In the genomic region with DNA sequence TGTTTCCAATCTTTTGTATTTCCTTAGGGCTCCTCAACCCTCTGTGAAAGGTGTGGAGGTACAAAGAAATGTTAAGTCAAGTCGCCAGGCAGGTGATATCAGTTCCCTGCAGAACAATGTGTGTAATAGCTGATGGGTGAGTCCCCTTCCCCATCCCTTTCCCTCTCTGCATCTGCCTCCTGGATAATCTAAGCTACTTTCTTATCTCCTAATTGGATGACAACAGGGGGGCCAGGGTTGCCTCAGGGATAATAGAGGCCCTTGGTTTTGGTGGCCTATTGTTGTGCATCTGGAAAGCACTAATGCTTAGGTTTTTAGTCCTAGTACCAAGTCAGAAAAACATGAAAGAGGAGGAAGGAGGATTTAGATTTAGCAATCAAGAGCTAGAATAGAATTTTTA, we compare ENCODE assay signal across 20 cellular contexts. TPM values are rescaled to one million over a fixed set of nuclear protein-coding genes. Genes with fewer than 3 reads are reported as not detected.
DNase-seq lines count a peak whose midpoint lies in the region; ATAC-seq and TF ChIP-seq lines count a peak whose summit lies in the region.
"Had no signal": no experiment of that assay in that cellular context is flagged by ENCODE, and none has a peak within 500 bp of the region (broad histone marks: within the 10 kb centered on the region; RNA-seq: fewer than 3 reads in every experiment).

No MANE protein-coding gene starts in this region.

- H3K9me2 ChIP-seq in SK-N-SH (no peaks in the 10 kb centered on the region), GM23338 (ENCODE audit: insufficient read depth) (no peaks in the 10 kb centered on the region)

- H3K4me2 ChIP-seq in SK-N-SH: no peak overlapping the region
- H3K4me2 ChIP-seq in GM23338: no peak overlapping the region
- H3K4me2 ChIP-seq: A549 had no signal

- no peak overlapping the region for H3K9ac ChIP-seq in SK-N-SH
- H3K9ac ChIP-seq: GM23248 had no signal

- WGBS in SK-N-SH (ENCODE audit: low lambda C conversion rate): 21% methylated on average over 1 of the region's 1 CpG

- no peaks in the 10 kb centered on the region for H3K36me3 ChIP-seq in SK-N-SH (replicated peaks in 1 of 2; ENCODE audit: control insufficient read depth in 1 of 2, insufficient read depth in 2 of 2, low read length in 1 of 2)
- no peaks in the 10 kb centered on the region for H3K36me3 ChIP-seq in GM23338 (ENCODE audit: insufficient read depth)
- H3K36me3 ChIP-seq: HAP-1 had no signal

- H3K4me3 ChIP-seq in SK-N-SH (ENCODE audit: low read depth in 2 of 2, low read length in 1 of 2) (no peak overlapping the region), GM23338 (no peak overlapping the region)
- H3K4me3 ChIP-seq: A549, GM23248, HAP-1 had no signal

- no peaks in the 10 kb centered on the region for H3K9me3 ChIP-seq in SK-N-SH
- H3K9me3 ChIP-seq: A549, HAP-1 had no signal

- no peaks in the 10 kb centered on the region for H3F3A ChIP-seq in SK-N-SH (replicated peaks; ENCODE audit: insufficient read depth)
- no peaks in the 10 kb centered on the region for H3F3A ChIP-seq in GM23338 (replicated peaks; ENCODE audit: low read depth)

- POLR2A ChIA-PET in SK-N-SH (lab: Yijun Ruan, JAX): no interaction called here

- no peaks in the 10 kb centered on the region for H3K4me1 Mint-ChIP-seq in GM23338
- H3K4me1 Mint-ChIP-seq: CD4-positive, alpha-beta memory T cell had no signal

- H3K9me3 Mint-ChIP-seq in GM23338: no peaks in the 10 kb centered on the region
- H3K9me3 Mint-ChIP-seq: CD4-positive, alpha-beta memory T cell; HFFc6 had no signal

- H3K27me3 Mint-ChIP-seq in GM23338 (ENCODE audit: insufficient read depth, low read depth, poor library complexity): no peaks in the 10 kb centered on the region

- TF ChIP-seq CTCF in SK-N-SH (IDR thresholded peaks at IDR 0.05) (no peak), GM23338 (conservative IDR thresholded peaks at IDR 0.05; ENCODE audit: low read depth in 2 of 2) (no peak)

- H3K27me3 ChIP-seq in SK-N-SH (ENCODE audit: insufficient read depth) (no peaks in the 10 kb centered on the region; the same call in 1 of the 2 replicates), GM23338 (ENCODE audit: insufficient read depth) (no peaks in the 10 kb centered on the region)

- DNase-seq in ELF-1 (ENCODE audit: low read depth, low spot score) (peak; percentile 59), NCI-H146 treated with DMSO at 0.1 percent for 48 hours (lab: John Stamatoyannopoulos, UW; ENCODE audit: unreplicated experiment) (peak; percentile 76), NCI-H82 treated with DMSO at 0.1 percent for 48 hours (lab: John Stamatoyannopoulos, UW; ENCODE audit: unreplicated experiment) (peak; percentile 92), iPS-NIHi7 (ENCODE audit: extremely low spot score) (peak; percentile 10), AG08396 (ENCODE audit: low spot score) (no peak), SK-N-SH (no peak), GM23338 (ENCODE audit: low spot score) (no peak)
- DNase-seq: 8988T; ACHN; C1 segment of cervical spinal cord; Calu3; CD4-positive, alpha-beta memory T cell; COR-L47; DMS53; DMS79 treated with DMSO at 0.1 percent for 48 hours; GM23248; HFFc6 had no signal

- H3K27ac Mint-ChIP-seq in GM23338: no peak overlapping the region
- H3K27ac Mint-ChIP-seq: CD4-positive, alpha-beta memory T cell; HFFc6 had no signal

- H2AFZ ChIP-seq in SK-N-SH (ENCODE audit: low read depth) (no peak overlapping the region), GM23338 (no peak overlapping the region)
- H2AFZ ChIP-seq: GM23248 had no signal

- CTCF ChIA-PET in SK-N-SH (lab: Yijun Ruan, JAX): interaction anchor here (1.4 kb wide), 1 partner anchor 32 kb away, joined by 5 read pairs; no protein-coding TSS in a partner anchor

- no peak overlapping the region for H3K27ac ChIP-seq in SK-N-SH (ENCODE audit: low read depth in 2 of 2, low read length in 1 of 2)
- no peak overlapping the region for H3K27ac ChIP-seq in GM23338 (ENCODE audit: low read depth)
- H3K27ac ChIP-seq: A549, GM23248 had no signal

- H3K79me2 ChIP-seq in SK-N-SH (ENCODE audit: insufficient read depth) (no peaks in the 10 kb centered on the region), GM23338 (replicated peaks; ENCODE audit: insufficient read depth) (no peaks in the 10 kb centered on the region)

- H3K4me3 Mint-ChIP-seq in GM23338: no peak overlapping the region
- H3K4me3 Mint-ChIP-seq: CD4-positive, alpha-beta memory T cell; HFFc6 had no signal

- H3K4me1 ChIP-seq in SK-N-SH (ENCODE audit: control insufficient read depth in 1 of 2, insufficient read depth in 2 of 2, low read depth in 1 of 2, low read length in 1 of 2) (no peaks in the 10 kb centered on the region), GM23338 (ENCODE audit: insufficient read depth) (no peaks in the 10 kb centered on the region)
- H3K4me1 ChIP-seq: A549, HAP-1 had no signal

- H4K20me1 ChIP-seq in SK-N-SH (ENCODE audit: insufficient read depth) (no peaks in the 10 kb centered on the region), GM23338 (replicated peaks; ENCODE audit: insufficient read depth) (no peaks in the 10 kb centered on the region)

- no peak for ATAC-seq in activated CD4-positive, CD25-positive, alpha-beta regulatory T cell treated with anti-CD3 and anti-CD28 coated beads, Interleukin-2, amount 50 U/mL, for 24 hours
- no peak for ATAC-seq in GM23338
- ATAC-seq: A549 had no signal

- no peak for TF ChIP-seq RAD21 in SK-N-SH (IDR thresholded peaks at IDR 0.05; ENCODE audit: low read length)

- no peak for TF ChIP-seq EP300 in SK-N-SH (IDR thresholded peaks at IDR 0.05; ENCODE audit: borderline replicate concordance in 1 of 2, low read depth in 1 of 2, low read length in 1 of 2)

- no peaks in the 10 kb centered on the region for H3K36me3 Mint-ChIP-seq in GM23338 (ENCODE audit: low read depth)
- H3K36me3 Mint-ChIP-seq: CD4-positive, alpha-beta memory T cell had no signal

TF ChIP-seq in SK-N-SH, 30 proteins besides CTCF, POLR2A, EP300 and RAD21 (continues in another document):
- TF ChIP-seq RFX5 (IDR thresholded peaks at IDR 0.05; ENCODE audit: low read length): no peak
- TF ChIP-seq, protein P1, sequence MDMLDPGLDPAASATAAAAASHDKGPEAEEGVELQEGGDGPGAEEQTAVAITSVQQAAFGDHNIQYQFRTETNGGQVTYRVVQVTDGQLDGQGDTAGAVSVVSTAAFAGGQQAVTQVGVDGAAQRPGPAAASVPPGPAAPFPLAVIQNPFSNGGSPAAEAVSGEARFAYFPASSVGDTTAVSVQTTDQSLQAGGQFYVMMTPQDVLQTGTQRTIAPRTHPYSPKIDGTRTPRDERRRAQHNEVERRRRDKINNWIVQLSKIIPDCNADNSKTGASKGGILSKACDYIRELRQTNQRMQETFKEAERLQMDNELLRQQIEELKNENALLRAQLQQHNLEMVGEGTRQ (IDR thresholded peaks at IDR 0.05; ENCODE audit: borderline replicate concordance, low read depth, low read length): no peak
- TF ChIP-seq TCF12 (IDR thresholded peaks at IDR 0.05): no peak
- no peak for TF ChIP-seq RXRA (IDR thresholded peaks at IDR 0.05; ENCODE audit: borderline replicate concordance, low read depth)
- no peak for TF ChIP-seq JUND (IDR thresholded peaks at IDR 0.05)
- TF ChIP-seq, protein P2, sequence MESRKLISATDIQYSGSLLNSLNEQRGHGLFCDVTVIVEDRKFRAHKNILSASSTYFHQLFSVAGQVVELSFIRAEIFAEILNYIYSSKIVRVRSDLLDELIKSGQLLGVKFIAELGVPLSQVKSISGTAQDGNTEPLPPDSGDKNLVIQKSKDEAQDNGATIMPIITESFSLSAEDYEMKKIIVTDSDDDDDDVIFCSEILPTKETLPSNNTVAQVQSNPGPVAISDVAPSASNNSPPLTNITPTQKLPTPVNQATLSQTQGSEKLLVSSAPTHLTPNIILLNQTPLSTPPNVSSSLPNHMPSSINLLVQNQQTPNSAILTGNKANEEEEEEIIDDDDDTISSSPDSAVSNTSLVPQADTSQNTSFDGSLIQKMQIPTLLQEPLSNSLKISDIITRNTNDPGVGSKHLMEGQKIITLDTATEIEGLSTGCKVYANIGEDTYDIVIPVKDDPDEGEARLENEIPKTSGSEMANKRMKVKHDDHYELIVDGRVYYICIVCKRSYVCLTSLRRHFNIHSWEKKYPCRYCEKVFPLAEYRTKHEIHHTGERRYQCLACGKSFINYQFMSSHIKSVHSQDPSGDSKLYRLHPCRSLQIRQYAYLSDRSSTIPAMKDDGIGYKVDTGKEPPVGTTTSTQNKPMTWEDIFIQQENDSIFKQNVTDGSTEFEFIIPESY (IDR thresholded peaks at IDR 0.05; ENCODE audit: borderline replicate concordance, low read depth): no peak

TF ChIP-seq in GM23338, 12 proteins besides CTCF, POLR2A, EP300 and RAD21 (continues in another document):
- TF ChIP-seq EZH2 (IDR thresholded peaks at IDR 0.05; ENCODE audit: low read depth, unreplicated experiment) (no peak), POLR2AphosphoS5 (IDR thresholded peaks at IDR 0.05; ENCODE audit: low read depth) (no peak), ZNF114 (CRISPR knock-in tag; IDR thresholded peaks at IDR 0.05) (no peak)

RNA-seq across cellular contexts. Expression of a gene that starts 29.1 kb away (rescaled TPM):
- 184 and 189 TPM in 2 replicates for polyA plus RNA-seq in SK-N-SH (2012; rRNA removed)
- polyA plus RNA-seq in SK-N-SH (2012; cell fraction: cytosol; rRNA removed): 140 and 167 TPM in 2 replicates
- 218 TPM in 2 replicates for polyA plus RNA-seq in SK-N-SH (2012; cell fraction: nucleus; rRNA removed)
- 88.5 and 89.8 TPM in 2 replicates for total RNA-seq in GM23338 (2014; rRNA removed; shearing (Covaris generic))
- polyA plus RNA-seq in GM23338 (2016; fragmentation: Nextera tagmentation; extraction: Ambion mirVana): 58.5 and 60.8 TPM in 2 replicates

Comparison
In these comparisons a context has a peak if more than half of its experiments do, and no peak if none do; other contexts are left out.
1. DNase-seq: peak in ELF-1 (single experiment), NCI-H146 treated with DMSO at 0.1 percent for 48 hours (single experiment), NCI-H82 treated with DMSO at 0.1 percent for 48 hours (single experiment) and iPS-NIHi7 (single experiment); none in AG08396 (single experiment), SK-N-SH (single experiment) and GM23338 (single experiment).